28 cellular contexts compared by ENCODE assay signal in the genomic region with DNA sequence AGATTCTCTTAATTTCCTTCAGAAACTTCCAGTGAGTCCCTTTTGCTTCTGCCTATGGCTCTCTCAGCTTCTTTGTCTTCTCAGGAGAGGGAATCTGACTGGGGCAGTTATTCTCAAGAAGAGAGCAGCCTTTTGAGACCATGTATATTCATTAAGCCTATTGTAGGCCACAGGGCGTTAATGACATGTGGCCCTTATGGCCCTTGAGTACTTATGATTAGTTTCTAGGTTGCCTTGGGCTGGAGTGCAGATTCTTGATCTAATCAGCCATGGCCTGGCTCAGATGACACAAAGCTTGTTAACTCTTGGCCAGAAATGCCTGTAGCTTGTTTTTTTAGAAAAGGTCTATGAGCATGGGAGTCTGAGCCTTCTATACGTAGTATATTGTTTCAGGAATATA.
"Had no signal": no experiment of that assay in that cellular context is flagged by ENCODE, and none has a peak within 500 bp of the region (broad histone marks: within the 10 kb centered on the region; RNA-seq: fewer than 3 reads in every experiment).

No MANE protein-coding gene starts in this region.

- H3K27ac ChIP-seq: left lung, pancreas, prostate gland, stomach, thyroid gland, upper lobe of right lung had no signal

- H3K9me3 Mint-ChIP-seq: activated B cell treated with CpG ODN at 0.5 μM for 24 hours; activated naive CD8-positive, alpha-beta T cell treated with anti-CD3 and anti-CD28 coated beads, Interleukin-2, amount 50 U/mL, for 24 hours; activated T-cell treated with anti-CD3 and anti-CD28 coated beads, Interleukin-2, amount 50 U/mL, for 72 hours; central memory CD8-positive, alpha-beta T cell; stimulated activated naive B cell treated with anti-CD40 and anti-IgM and Interleukin-4, amounts not matched to agents 10 μg/mL and 1 μg/mL and 100 μg/mL, for 72 hours had no signal

- H3K4me1 Mint-ChIP-seq: endodermal cell had no signal

- ATAC-seq: activated naive CD8-positive, alpha-beta T cell treated with anti-CD3 and anti-CD28 coated beads, Interleukin-2, amount 50 U/mL, for 24 hours; activated T-cell treated with anti-CD3 and anti-CD28 coated beads, Interleukin-2, amount 50 U/mL, for 72 hours; esophagus mucosa; left lung; mucosa of descending colon; pancreas; stimulated activated naive B cell treated with anti-CD40 and anti-IgM and Interleukin-4, amounts not matched to agents 10 μg/mL and 1 μg/mL and 100 μg/mL, for 72 hours; T-helper 17 cell; upper lobe of right lung had no signal

- H3K27me3 Mint-ChIP-seq: activated B cell treated with CpG ODN at 0.5 μM for 24 hours; activated naive CD8-positive, alpha-beta T cell treated with anti-CD3 and anti-CD28 coated beads, Interleukin-2, amount 50 U/mL, for 24 hours; central memory CD8-positive, alpha-beta T cell; dendritic cell treated with granulocyte-macrophage colony-stimulating factor and Interleukin-4, amounts not matched to agents 40 ng/mL and 50 ng/mL, for 4 days; stimulated activated naive B cell treated with anti-CD40 and anti-IgM and Interleukin-4, amounts not matched to agents 10 μg/mL and 1 μg/mL and 100 μg/mL, for 72 hours; T-helper 17 cell had no signal

- H3K36me3 ChIP-seq: prostate gland had no signal

- H3K4me3 Mint-ChIP-seq: activated B cell treated with CpG ODN at 0.5 μM for 24 hours; activated naive CD8-positive, alpha-beta T cell treated with anti-CD3 and anti-CD28 coated beads, Interleukin-2, amount 50 U/mL, for 24 hours; central memory CD8-positive, alpha-beta T cell; dendritic cell treated with granulocyte-macrophage colony-stimulating factor and Interleukin-4, amounts not matched to agents 40 ng/mL and 50 ng/mL, for 4 days; endodermal cell; stimulated activated naive B cell treated with anti-CD40 and anti-IgM and Interleukin-4, amounts not matched to agents 10 μg/mL and 1 μg/mL and 100 μg/mL, for 72 hours; T-helper 17 cell had no signal

- H3K4me3 ChIP-seq: heart left ventricle, left lung, mucosa of descending colon, pancreas, prostate gland, stomach, thyroid gland, upper lobe of right lung had no signal

- H3K27ac Mint-ChIP-seq: activated B cell treated with CpG ODN at 0.5 μM for 24 hours; activated naive CD8-positive, alpha-beta T cell treated with anti-CD3 and anti-CD28 coated beads, Interleukin-2, amount 50 U/mL, for 24 hours; activated T-cell treated with anti-CD3 and anti-CD28 coated beads, Interleukin-2, amount 50 U/mL, for 72 hours; dendritic cell treated with granulocyte-macrophage colony-stimulating factor and Interleukin-4, amounts not matched to agents 40 ng/mL and 50 ng/mL, for 4 days; endodermal cell; stimulated activated naive B cell treated with anti-CD40 and anti-IgM and Interleukin-4, amounts not matched to agents 10 μg/mL and 1 μg/mL and 100 μg/mL, for 72 hours had no signal

- H3K27me3 ChIP-seq: heart left ventricle, left lung, pancreas, stomach, thyroid gland, upper lobe of right lung had no signal

- DNase-seq: activated B cell treated with CpG ODN at 0.5 μM for 24 hours; activated CD4-positive, alpha-beta T cell treated with anti-CD3 and anti-CD28 coated beads, Interleukin-2, amount 50 U/mL, for 1 hour; activated effector memory CD4-positive, alpha-beta T cell treated with Interleukin-2 at 50 U/mL for 16 hours; activated naive CD4-positive, alpha-beta T cell treated with Interleukin-2 at 50 U/mL for 16 hours; activated naive CD8-positive, alpha-beta T cell treated with anti-CD3 and anti-CD28 coated beads, Interleukin-2, amount 50 U/mL, for 24 hours; activated T-cell treated with anti-CD3 and anti-CD28 coated beads for 4 hours; activated T-cell treated with anti-CD3 and anti-CD28 coated beads, Interleukin-2, amount 50 U/mL, for 72 hours; amygdala; endodermal cell; foreskin fibroblast; heart left ventricle; hypothalamus; left lung; mucosa of descending colon; pancreas; retina; stimulated activated CD4-positive, alpha-beta T cell treated with anti-CD3 and anti-CD28 coated beads, Interleukin-15, amount 100 ng/mL, for 24 hours; stimulated activated CD4-positive, alpha-beta T cell treated with anti-CD3 and anti-CD28 coated beads, Interleukin-2, amount 100 ng/mL, for 24 hours; stimulated activated naive B cell treated with anti-CD40 and anti-IgM and Interleukin-4, amounts not matched to agents 10 μg/mL and 1 μg/mL and 100 μg/mL, for 72 hours; stomach; T-helper 17 cell; T1000; thyroid gland; upper lobe of right lung had no signal

- H3K4me1 ChIP-seq: left lung, pancreas, prostate gland, stomach, thyroid gland, upper lobe of right lung had no signal

- H3K9me3 ChIP-seq: heart left ventricle, left lung, mucosa of descending colon, pancreas, prostate gland, stomach, thyroid gland, upper lobe of right lung had no signal
